1 cellular context compared by ENCODE assay signal in genomic region chr22:32644252-32645100, GRCh38.
A peak's percentile ranks its signal among the peaks of the same experiment; 100 is the strongest.
TF ChIP-seq lines count a peak whose summit lies in the region.

No MANE protein-coding gene starts in this region.

TF ChIP-seq in HepG2, 621 proteins besides CTCF, POLR2A, EP300 and RAD21 (continued from another document and continues in another):
- TF ChIP-seq ZBTB37 (CRISPR knock-in tag; IDR thresholded peaks at IDR 0.05) (no peak), ZSCAN20 (CRISPR knock-in tag; IDR thresholded peaks at IDR 0.05; ENCODE audit: borderline replicate concordance) (0 out of 2 replicates have a peak, but pooled peaks have one; percentile 21), STAT6 (CRISPR knock-in tag; IDR thresholded peaks at IDR 0.05; ENCODE audit: borderline replicate concordance) (peak; percentile 92), ZNF234 (CRISPR knock-in tag; conservative IDR thresholded peaks at IDR 0.05) (no peak), ZNF496 (CRISPR knock-in tag; IDR thresholded peaks at IDR 0.05; ENCODE audit: insufficient replicate concordance) (no peak), HOXA3 (CRISPR knock-in tag; IDR thresholded peaks at IDR 0.05) (peak; percentile 88), ARID5B (CRISPR knock-in tag; IDR thresholded peaks at IDR 0.05) (peak; percentile 95), PBX3 (CRISPR knock-in tag; IDR thresholded peaks at IDR 0.05; ENCODE audit: borderline replicate concordance) (no peak), ZNF530 (CRISPR knock-in tag; IDR thresholded peaks at IDR 0.05; ENCODE audit: low read depth) (no peak), SRY (CRISPR knock-in tag; IDR thresholded peaks at IDR 0.05) (no peak), ZNF441 (CRISPR knock-in tag; IDR thresholded peaks at IDR 0.05; ENCODE audit: borderline replicate concordance) (peak; percentile 64), HDAC6 (IDR thresholded peaks at IDR 0.05; ENCODE audit: low read depth, low read length) (no peak), ZNF614 (CRISPR knock-in tag; IDR thresholded peaks at IDR 0.05; ENCODE audit: borderline replicate concordance) (peak; percentile 98), SETDB1 (CRISPR knock-in tag; IDR thresholded peaks at IDR 0.05; ENCODE audit: borderline replicate concordance) (no peak), ARHGAP35 (CRISPR knock-in tag; IDR thresholded peaks at IDR 0.05; ENCODE audit: borderline replicate concordance) (no peak), POLR2G (IDR thresholded peaks at IDR 0.05; ENCODE audit: low read depth, low read length) (peak; percentile 86), MXD1 (CRISPR knock-in tag; IDR thresholded peaks at IDR 0.05) (no peak), TRIM24 (CRISPR knock-in tag; IDR thresholded peaks at IDR 0.05) (peak; percentile 87), NAIF1 (CRISPR knock-in tag; IDR thresholded peaks at IDR 0.05; ENCODE audit: borderline replicate concordance) (peak; percentile 80; the same call in 1 of the 2 replicates), ZBTB8A (CRISPR knock-in tag; IDR thresholded peaks at IDR 0.05; ENCODE audit: borderline replicate concordance, low read depth) (0 out of 2 replicates have a peak, but pooled peaks have one; percentile 63), ZNF383 (CRISPR knock-in tag; IDR thresholded peaks at IDR 0.05; ENCODE audit: borderline replicate concordance) (0 out of 2 replicates have a peak, but pooled peaks have one; percentile 48), SNAPC5 (CRISPR knock-in tag; IDR thresholded peaks at IDR 0.05; ENCODE audit: borderline replicate concordance) (0 out of 2 replicates have a peak, but pooled peaks have one; percentile 31), ZNF678 (CRISPR knock-in tag; IDR thresholded peaks at IDR 0.05) (no peak), ZNF329 (CRISPR knock-in tag; IDR thresholded peaks at IDR 0.05; ENCODE audit: low read depth) (peak; percentile 83), U2AF2 (IDR thresholded peaks at IDR 0.05; ENCODE audit: low read depth, low read length) (no peak), ZNF138 (CRISPR knock-in tag; IDR thresholded peaks at IDR 0.05; ENCODE audit: low read depth) (peak; percentile 92; the same call in 1 of the 2 replicates), ZNF879 (CRISPR knock-in tag; IDR thresholded peaks at IDR 0.05) (no peak), BCL3 (CRISPR knock-in tag; IDR thresholded peaks at IDR 0.05) (peak; percentile 66; the same call in 1 of the 2 replicates), NR2F2 (IDR thresholded peaks at IDR 0.05; ENCODE audit: borderline replicate concordance, low read depth) (peak; percentile 42; the same call in 1 of the 2 replicates), TAF1 (CRISPR knock-in tag; IDR thresholded peaks at IDR 0.05) (no peak; the same call in none of the 2 replicates), TFDP1 (CRISPR knock-in tag; IDR thresholded peaks at IDR 0.05; ENCODE audit: borderline replicate concordance) (peak; percentile 93), RELA (CRISPR knock-in tag; IDR thresholded peaks at IDR 0.05) (0 out of 2 replicates have a peak, but pooled peaks have one; percentile 53), ZSCAN25 (CRISPR knock-in tag; IDR thresholded peaks at IDR 0.05) (no peak), ZNF446 (CRISPR knock-in tag; IDR thresholded peaks at IDR 0.05) (0 out of 2 replicates have a peak, but pooled peaks have one; percentile 64)
- TF ChIP-seq, protein P1, sequence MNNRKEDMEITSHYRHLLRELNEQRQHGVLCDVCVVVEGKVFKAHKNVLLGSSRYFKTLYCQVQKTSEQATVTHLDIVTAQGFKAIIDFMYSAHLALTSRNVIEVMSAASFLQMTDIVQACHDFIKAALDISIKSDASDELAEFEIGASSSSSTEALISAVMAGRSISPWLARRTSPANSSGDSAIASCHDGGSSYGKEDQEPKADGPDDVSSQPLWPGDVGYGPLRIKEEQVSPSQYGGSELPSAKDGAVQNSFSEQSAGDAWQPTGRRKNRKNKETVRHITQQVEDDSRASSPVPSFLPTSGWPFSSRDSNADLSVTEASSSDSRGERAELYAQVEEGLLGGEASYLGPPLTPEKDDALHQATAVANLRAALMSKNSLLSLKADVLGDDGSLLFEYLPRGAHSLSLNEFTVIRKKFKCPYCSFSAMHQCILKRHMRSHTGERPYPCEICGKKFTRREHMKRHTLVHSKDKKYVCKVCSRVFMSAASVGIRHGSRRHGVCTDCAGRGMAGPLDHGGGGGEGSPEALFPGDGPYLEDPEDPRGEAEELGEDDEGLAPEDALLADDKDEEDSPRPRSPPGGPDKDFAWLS (CRISPR knock-in tag; IDR thresholded peaks at IDR 0.05; ENCODE audit: borderline replicate concordance) = peak; percentile 76; the same call in 1 of the 2 replicates
- TF ChIP-seq, protein P2, sequence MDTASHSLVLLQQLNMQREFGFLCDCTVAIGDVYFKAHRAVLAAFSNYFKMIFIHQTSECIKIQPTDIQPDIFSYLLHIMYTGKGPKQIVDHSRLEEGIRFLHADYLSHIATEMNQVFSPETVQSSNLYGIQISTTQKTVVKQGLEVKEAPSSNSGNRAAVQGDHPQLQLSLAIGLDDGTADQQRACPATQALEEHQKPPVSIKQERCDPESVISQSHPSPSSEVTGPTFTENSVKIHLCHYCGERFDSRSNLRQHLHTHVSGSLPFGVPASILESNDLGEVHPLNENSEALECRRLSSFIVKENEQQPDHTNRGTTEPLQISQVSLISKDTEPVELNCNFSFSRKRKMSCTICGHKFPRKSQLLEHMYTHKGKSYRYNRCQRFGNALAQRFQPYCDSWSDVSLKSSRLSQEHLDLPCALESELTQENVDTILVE (CRISPR knock-in tag; IDR thresholded peaks at IDR 0.05) = peak; percentile 84; the same call in 1 of the 2 replicates
- TF ChIP-seq, protein P3, sequence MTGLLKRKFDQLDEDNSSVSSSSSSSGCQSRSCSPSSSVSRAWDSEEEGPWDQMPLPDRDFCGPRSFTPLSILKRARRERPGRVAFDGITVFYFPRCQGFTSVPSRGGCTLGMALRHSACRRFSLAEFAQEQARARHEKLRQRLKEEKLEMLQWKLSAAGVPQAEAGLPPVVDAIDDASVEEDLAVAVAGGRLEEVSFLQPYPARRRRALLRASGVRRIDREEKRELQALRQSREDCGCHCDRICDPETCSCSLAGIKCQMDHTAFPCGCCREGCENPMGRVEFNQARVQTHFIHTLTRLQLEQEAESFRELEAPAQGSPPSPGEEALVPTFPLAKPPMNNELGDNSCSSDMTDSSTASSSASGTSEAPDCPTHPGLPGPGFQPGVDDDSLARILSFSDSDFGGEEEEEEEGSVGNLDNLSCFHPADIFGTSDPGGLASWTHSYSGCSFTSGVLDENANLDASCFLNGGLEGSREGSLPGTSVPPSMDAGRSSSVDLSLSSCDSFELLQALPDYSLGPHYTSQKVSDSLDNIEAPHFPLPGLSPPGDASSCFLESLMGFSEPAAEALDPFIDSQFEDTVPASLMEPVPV (CRISPR knock-in tag; IDR thresholded peaks at IDR 0.05) = peak; percentile 62
- TF ChIP-seq, protein P4, sequence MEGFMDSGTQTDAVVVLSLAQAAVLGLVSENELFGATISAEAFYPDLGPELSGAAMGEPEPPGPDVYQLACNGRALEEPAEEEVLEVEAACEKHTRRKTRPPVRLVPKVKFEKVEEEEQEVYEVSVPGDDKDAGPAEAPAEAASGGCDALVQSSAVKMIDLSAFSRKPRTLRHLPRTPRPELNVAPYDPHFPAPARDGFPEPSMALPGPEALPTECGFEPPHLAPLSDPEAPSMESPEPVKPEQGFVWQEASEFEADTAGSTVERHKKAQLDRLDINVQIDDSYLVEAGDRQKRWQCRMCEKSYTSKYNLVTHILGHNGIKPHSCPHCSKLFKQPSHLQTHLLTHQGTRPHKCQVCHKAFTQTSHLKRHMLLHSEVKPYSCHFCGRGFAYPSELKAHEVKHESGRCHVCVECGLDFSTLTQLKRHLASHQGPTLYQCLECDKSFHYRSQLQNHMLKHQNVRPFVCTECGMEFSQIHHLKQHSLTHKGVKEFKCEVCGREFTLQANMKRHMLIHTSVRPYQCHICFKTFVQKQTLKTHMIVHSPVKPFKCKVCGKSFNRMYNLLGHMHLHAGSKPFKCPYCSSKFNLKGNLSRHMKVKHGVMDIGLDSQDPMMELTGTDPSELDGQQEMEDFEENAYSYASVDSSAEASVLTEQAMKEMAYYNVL (CRISPR knock-in tag; IDR thresholded peaks at IDR 0.05; ENCODE audit: borderline replicate concordance) = peak; percentile 100
